ENCODE assay signal across 16 cellular contexts in genomic region chr20:11271319-11271718, GRCh38.
DNase-seq lines count a peak whose midpoint lies in the region; ATAC-seq, FAIRE-seq and TF ChIP-seq lines count a peak whose summit lies in the region.
"Had no signal": no experiment of that assay in that cellular context is flagged by ENCODE, and none has a peak within 500 bp of the region (broad histone marks: within the 10 kb centered on the region; RNA-seq: fewer than 3 reads in every experiment).

No MANE protein-coding gene starts in this region.

- H4K8ac ChIP-seq in IMR-90 (ENCODE audit: low read depth in 2 of 2, low read length in 2 of 2): no peak overlapping the region

- no peak for ATAC-seq in IMR-90 (ENCODE audit: low read depth)
- ATAC-seq: stimulated activated memory B cell treated with anti-CD40 and anti-IgM and Interleukin-4, amounts not matched to agents 10 μg/mL and 1 μg/mL and 100 μg/mL, for 72 hours had no signal

- H2BK20ac ChIP-seq in IMR-90 (ENCODE audit: low read depth, low read length): no peak overlapping the region

- H3K4me2 ChIP-seq in IMR-90 (ENCODE audit: low read depth, low read length): no peak overlapping the region

- no peak for FAIRE-seq in HTR-8/SVneo (lab: Jason Lieb, UNC)

- no peak overlapping the region for H3K4me3 Mint-ChIP-seq in nephron progenitor cell
- H3K4me3 Mint-ChIP-seq: activated T-cell treated with anti-CD3 and anti-CD28 coated beads, Interleukin-2, amount 50 U/mL, for 24 hours; stimulated activated memory B cell treated with anti-CD40 and anti-IgM and Interleukin-4, amounts not matched to agents 10 μg/mL and 1 μg/mL and 100 μg/mL, for 72 hours had no signal

- CTCF ChIA-PET in IMR-90 (lab: Yijun Ruan, JAX): no interaction called here

- no peak overlapping the region for H2AFZ ChIP-seq in IMR-90 (replicated peaks; ENCODE audit: low read length, poor library complexity)

- TF ChIP-seq CTCF in IMR-90 (conservative IDR thresholded peaks at IDR 0.05; ENCODE audit: low read depth, low read length) (no peak), nephron progenitor cell (IDR thresholded peaks at IDR 0.05) (no peak)

- H3K79me1 ChIP-seq in IMR-90 (ENCODE audit: low read depth in 1 of 2, low read length in 2 of 2): 0 out of 4 replicates have a peak, but pooled peaks cover 0 to 3% of the 10 kb centered on the region in 2 experiments

- H3K56ac ChIP-seq in IMR-90 (ENCODE audit: extremely low read depth, insufficient read depth, low read length): no peak overlapping the region

- no peaks in the 10 kb centered on the region for H3K36me3 Mint-ChIP-seq in nephron progenitor cell (ENCODE audit: low read depth)
- H3K36me3 Mint-ChIP-seq: stimulated activated memory B cell treated with anti-CD40 and anti-IgM and Interleukin-4, amounts not matched to agents 10 μg/mL and 1 μg/mL and 100 μg/mL, for 72 hours had no signal

- no peaks in the 10 kb centered on the region for H3K27me3 ChIP-seq in IMR-90 (ENCODE audit: control insufficient read depth, insufficient read depth, low read length)
- no peaks in the 10 kb centered on the region for H3K27me3 ChIP-seq in effector memory CD4-positive, alpha-beta T cell (replicated peaks; ENCODE audit: control insufficient read depth, insufficient read depth, low read length, poor library complexity, severe bottlenecking)
- H3K27me3 ChIP-seq: BLaER1 treated with 17β-estradiol and CSF1 and Interleukin-3, amounts not matched to agents 10 nM and 100 nM; ovary had no signal

- H3K4me1 Mint-ChIP-seq in nephron progenitor cell: peaks cover 82% of the 10 kb centered on the region
- H3K4me1 Mint-ChIP-seq: stimulated activated memory B cell treated with anti-CD40 and anti-IgM and Interleukin-4, amounts not matched to agents 10 μg/mL and 1 μg/mL and 100 μg/mL, for 72 hours had no signal

- H3K18ac ChIP-seq in IMR-90 (ENCODE audit: low read depth, low read length): no peak overlapping the region

- H3K4me1 ChIP-seq in IMR-90 (ENCODE audit: control insufficient read depth, insufficient read depth, low read length): peaks cover 4% of the 10 kb centered on the region
- no peaks in the 10 kb centered on the region for H3K4me1 ChIP-seq in effector memory CD4-positive, alpha-beta T cell (ENCODE audit: control insufficient read depth, insufficient read depth, low read length, poor library complexity, severe bottlenecking)

- no peak overlapping the region for H4K5ac ChIP-seq in IMR-90 (ENCODE audit: low read depth, low read length)

- in situ Hi-C loops in IMR-90 (cut with MboI; ENCODE audit: low sequenced_read_pairs): loop anchor here (5.0 to 10.0 kb wide), 3 partner anchors 607 to 807 kb away; no protein-coding TSS in a partner anchor

- TF ChIP-seq POLR2A in IMR-90 (IDR thresholded peaks at IDR 0.05; ENCODE audit: low read depth, low read length): no peak

- no peak for TF ChIP-seq RAD21 in IMR-90 (IDR thresholded peaks at IDR 0.05; ENCODE audit: low read length)

- H3K9ac ChIP-seq in IMR-90 (ENCODE audit: low read depth, low read length): no peak overlapping the region
- H3K9ac ChIP-seq: BLaER1 treated with 17β-estradiol and CSF1 and Interleukin-3, amounts not matched to agents 10 nM and 100 nM had no signal

- no peak overlapping the region for H3K4me3 ChIP-seq in IMR-90 (ENCODE audit: insufficient read depth, low read depth, low read length)
- H3K4me3 ChIP-seq in effector memory CD4-positive, alpha-beta T cell (ENCODE audit: insufficient read depth, low read depth, low read length, poor library complexity, severe bottlenecking): no peak overlapping the region
- H3K4me3 ChIP-seq: BLaER1 treated with 17β-estradiol and CSF1 and Interleukin-3, amounts not matched to agents 10 nM and 100 nM; lung; ovary had no signal

- 80% methylated on average over 4 of the region's 6 CpGs; no CpG with 5 or more reads in 1 of the 2 experiments for WGBS in IMR-90 (ENCODE audit: extremely low coverage in 2 of 2, insufficient read length in 1 of 2), 2 experiments

- intact Hi-C loops in IMR-90 (cut with micrococcal nuclease): loop anchor here (5.0 kb wide), 2 partner anchors 424 to 804 kb away; no protein-coding TSS in a partner anchor

- no peaks in the 10 kb centered on the region for H3K36me3 ChIP-seq in IMR-90 (ENCODE audit: control insufficient read depth, insufficient read depth, low read length)
- no peaks in the 10 kb centered on the region for H3K36me3 ChIP-seq in effector memory CD4-positive, alpha-beta T cell (ENCODE audit: control insufficient read depth, insufficient read depth, low read length)
- H3K36me3 ChIP-seq: BLaER1 treated with 17β-estradiol and CSF1 and Interleukin-3, amounts not matched to agents 10 nM and 100 nM; ovary had no signal

- no peak overlapping the region for H2BK5ac ChIP-seq in IMR-90 (ENCODE audit: low read depth, low read length, poor library complexity, severe bottlenecking)

- H4K91ac ChIP-seq in IMR-90 (ENCODE audit: insufficient read depth, low read depth, low read length): no peak overlapping the region

- H3K27ac Mint-ChIP-seq in nephron progenitor cell: no peak overlapping the region
- H3K27ac Mint-ChIP-seq: activated T-cell treated with anti-CD3 and anti-CD28 coated beads, Interleukin-2, amount 50 U/mL, for 24 hours; stimulated activated memory B cell treated with anti-CD40 and anti-IgM and Interleukin-4, amounts not matched to agents 10 μg/mL and 1 μg/mL and 100 μg/mL, for 72 hours had no signal

- no peaks in the 10 kb centered on the region for H3K9me3 Mint-ChIP-seq in nephron progenitor cell
- H3K9me3 Mint-ChIP-seq: activated T-cell treated with anti-CD3 and anti-CD28 coated beads, Interleukin-2, amount 50 U/mL, for 24 hours had no signal

- POLR2A ChIA-PET in IMR-90 (lab: Charles Lee; ENCODE audit: unreplicated experiment): no interaction called here

- H2AK5ac ChIP-seq in IMR-90 (ENCODE audit: low read depth, low read length): 0 out of 2 replicates have a peak overlapping the region, but pooled peaks have one; percentile 47

- no peak overlapping the region for H3K4ac ChIP-seq in IMR-90 (ENCODE audit: low read depth, low read length)

- H2BK15ac ChIP-seq in IMR-90 (ENCODE audit: low read depth, low read length): no peak overlapping the region

- peaks cover 3% of the 10 kb centered on the region for H3K27me3 Mint-ChIP-seq in nephron progenitor cell (ENCODE audit: low read depth, poor library complexity)
- H3K27me3 Mint-ChIP-seq: activated T-cell treated with anti-CD3 and anti-CD28 coated beads, Interleukin-2, amount 50 U/mL, for 24 hours; stimulated activated memory B cell treated with anti-CD40 and anti-IgM and Interleukin-4, amounts not matched to agents 10 μg/mL and 1 μg/mL and 100 μg/mL, for 72 hours had no signal

- DNase-seq in ELR (ENCODE audit: low read depth) (peak; percentile 11), IMR-90 (no peak), cerebellar cortex (ENCODE audit: low spot score) (peak; percentile 67), nephron progenitor cell (peak; percentile 43), HCEC 1CT (no peak), HTR-8/SVneo (ENCODE audit: insufficient read length, low spot score) (no peak), HUDEP-2 (lab: John Stamatoyannopoulos, UW; ENCODE audit: unreplicated experiment in 76 of 76) (no peak)
- DNase-seq in effector memory CD4-positive, alpha-beta T cell: no peak
- DNase-seq: activated CD4-positive, alpha-beta T cell treated with anti-CD3 and anti-CD28 coated beads for 1 hour; activated T-cell treated with anti-CD3 and anti-CD28 coated beads, Interleukin-2, amount 50 U/mL, for 24 hours; NCI-H1092; ovary; SW 1271 had no signal

- no peak overlapping the region for H2AK9ac ChIP-seq in IMR-90 (replicated peaks; ENCODE audit: low read depth, low read length, poor library complexity)

- no peak overlapping the region for H3K14ac ChIP-seq in IMR-90 (replicated peaks; ENCODE audit: low read depth, low read length)

- BruUV-seq in IMR-90 (replicated peaks; lab: Mats Ljungman, UMichigan): no TSS peak

- dilution Hi-C loops in IMR-90 (cut with HindIII; ENCODE audit: low sequenced_read_pairs, unreplicated experiment): no loop called here

- H3K9me3 ChIP-seq in IMR-90 (ENCODE audit: control insufficient read depth, insufficient read depth, low read length): no peaks in the 10 kb centered on the region
- H3K9me3 ChIP-seq in effector memory CD4-positive, alpha-beta T cell (ENCODE audit: control insufficient read depth, low read length): no peaks in the 10 kb centered on the region
- H3K9me3 ChIP-seq: BLaER1 treated with 17β-estradiol and CSF1 and Interleukin-3, amounts not matched to agents 10 nM and 100 nM; ovary had no signal

- no peak overlapping the region for H3K23ac ChIP-seq in IMR-90 (ENCODE audit: low read depth, low read length)

- peaks cover 5% of the 10 kb centered on the region for H3K9me1 ChIP-seq in IMR-90 (ENCODE audit: insufficient read depth, low read length)

- H3K27ac ChIP-seq in IMR-90 (ENCODE audit: insufficient read depth, low read length): no peak overlapping the region
- no peak overlapping the region for H3K27ac ChIP-seq in effector memory CD4-positive, alpha-beta T cell (ENCODE audit: insufficient read depth, low read length, poor library complexity, severe bottlenecking)
- H3K27ac ChIP-seq: BLaER1 treated with 17β-estradiol and CSF1 and Interleukin-3, amounts not matched to agents 10 nM and 100 nM; ovary had no signal

- H2BK120ac ChIP-seq in IMR-90 (ENCODE audit: low read depth, low read length): no peak overlapping the region

- no peaks in the 10 kb centered on the region for H4K20me1 ChIP-seq in IMR-90 (ENCODE audit: insufficient read depth, low read length)
- H4K20me1 ChIP-seq: BLaER1 treated with 17β-estradiol and CSF1 and Interleukin-3, amounts not matched to agents 10 nM and 100 nM had no signal

TF ChIP-seq in IMR-90, 13 proteins besides CTCF, POLR2A, EP300 and RAD21 (continues in another document):
- TF ChIP-seq CEBPB (IDR thresholded peaks at IDR 0.05; ENCODE audit: low read depth, low read length) (no peak), CHD1 (IDR thresholded peaks at IDR 0.05; ENCODE audit: low read depth, low read length) (no peak), BHLHE40 (IDR thresholded peaks at IDR 0.05; ENCODE audit: low read depth, low read length) (no peak), ELK1 (IDR thresholded peaks at IDR 0.05; ENCODE audit: borderline replicate concordance, low read depth, low read length) (no peak), SMC3 (IDR thresholded peaks at IDR 0.05; ENCODE audit: low read depth, low read length) (no peak), MAZ (IDR thresholded peaks at IDR 0.05; ENCODE audit: borderline replicate concordance, low read depth, low read length) (no peak), RFX5 (IDR thresholded peaks at IDR 0.05; ENCODE audit: low read depth, low read length) (no peak), MXI1 (IDR thresholded peaks at IDR 0.05; ENCODE audit: borderline replicate concordance, low read depth, low read length) (no peak)

Comparison
In these comparisons a context has a peak if more than half of its experiments do, and no peak if none do; other contexts are left out.
1. DNase-seq: peak in ELR (single experiment), cerebellar cortex (single experiment) and nephron progenitor cell (single experiment); none in IMR-90 (single experiment), HCEC 1CT (single experiment), HTR-8/SVneo (single experiment), effector memory CD4-positive, alpha-beta T cell (0 of 3) and HUDEP-2 (0 of 76).